Comparison of ENCODE assay signal across 1 cellular context in the genomic region with DNA sequence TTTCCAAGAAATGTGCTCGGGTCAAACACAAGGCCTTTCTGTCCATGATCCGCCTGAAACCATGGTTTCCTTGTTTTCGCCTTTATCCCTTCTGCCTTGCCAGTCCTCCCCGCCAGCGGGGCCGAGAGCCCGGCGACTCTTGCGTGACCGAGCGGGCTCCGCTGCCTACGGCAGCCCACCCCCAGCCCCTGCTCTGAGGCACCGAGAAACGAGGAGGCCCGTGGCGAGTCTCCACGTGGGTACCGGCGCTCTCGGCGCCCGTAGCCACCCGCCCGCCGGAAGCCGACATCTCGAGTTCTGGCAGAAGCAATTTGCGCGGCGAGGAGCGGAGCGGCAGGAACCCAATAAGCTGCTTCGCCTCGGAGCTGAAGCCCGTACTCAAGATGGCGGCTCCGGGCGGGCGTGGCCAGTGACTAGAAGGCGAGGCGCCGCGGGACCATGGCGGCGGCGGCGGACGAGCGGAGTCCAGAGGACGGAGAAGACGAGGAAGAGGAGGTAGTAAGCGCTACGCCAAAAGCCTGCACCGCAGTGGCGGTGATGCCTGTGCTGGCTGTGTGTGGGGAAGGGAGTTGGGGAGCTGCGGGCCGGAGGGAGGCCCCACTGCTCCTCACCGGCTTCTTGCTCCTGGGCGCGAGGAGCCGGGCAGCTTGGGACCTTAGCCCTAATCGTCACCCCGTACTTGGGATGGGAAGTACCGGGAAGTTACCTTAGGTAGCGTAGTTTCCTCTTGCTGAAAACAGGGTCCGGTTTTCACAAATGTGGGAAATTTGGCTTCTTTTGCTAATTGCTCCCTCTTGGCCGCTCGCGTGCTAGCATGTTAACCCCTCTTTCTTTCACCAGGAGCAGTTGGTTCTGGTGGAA.
TF ChIP-seq lines count a peak whose summit lies in the region.

A gene with protein sequence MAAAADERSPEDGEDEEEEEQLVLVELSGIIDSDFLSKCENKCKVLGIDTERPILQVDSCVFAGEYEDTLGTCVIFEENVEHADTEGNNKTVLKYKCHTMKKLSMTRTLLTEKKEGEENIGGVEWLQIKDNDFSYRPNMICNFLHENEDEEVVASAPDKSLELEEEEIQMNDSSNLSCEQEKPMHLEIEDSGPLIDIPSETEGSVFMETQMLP (plus strand): TSS at position 375 of the 861 bp plus-strand sequence. CDS start 64 bp downstream, at position 439.

TF ChIP-seq in HEK293, 187 proteins besides CTCF, POLR2A, EP300 and RAD21 (continued from another document and continues in another):
- TF ChIP-seq, protein P1, sequence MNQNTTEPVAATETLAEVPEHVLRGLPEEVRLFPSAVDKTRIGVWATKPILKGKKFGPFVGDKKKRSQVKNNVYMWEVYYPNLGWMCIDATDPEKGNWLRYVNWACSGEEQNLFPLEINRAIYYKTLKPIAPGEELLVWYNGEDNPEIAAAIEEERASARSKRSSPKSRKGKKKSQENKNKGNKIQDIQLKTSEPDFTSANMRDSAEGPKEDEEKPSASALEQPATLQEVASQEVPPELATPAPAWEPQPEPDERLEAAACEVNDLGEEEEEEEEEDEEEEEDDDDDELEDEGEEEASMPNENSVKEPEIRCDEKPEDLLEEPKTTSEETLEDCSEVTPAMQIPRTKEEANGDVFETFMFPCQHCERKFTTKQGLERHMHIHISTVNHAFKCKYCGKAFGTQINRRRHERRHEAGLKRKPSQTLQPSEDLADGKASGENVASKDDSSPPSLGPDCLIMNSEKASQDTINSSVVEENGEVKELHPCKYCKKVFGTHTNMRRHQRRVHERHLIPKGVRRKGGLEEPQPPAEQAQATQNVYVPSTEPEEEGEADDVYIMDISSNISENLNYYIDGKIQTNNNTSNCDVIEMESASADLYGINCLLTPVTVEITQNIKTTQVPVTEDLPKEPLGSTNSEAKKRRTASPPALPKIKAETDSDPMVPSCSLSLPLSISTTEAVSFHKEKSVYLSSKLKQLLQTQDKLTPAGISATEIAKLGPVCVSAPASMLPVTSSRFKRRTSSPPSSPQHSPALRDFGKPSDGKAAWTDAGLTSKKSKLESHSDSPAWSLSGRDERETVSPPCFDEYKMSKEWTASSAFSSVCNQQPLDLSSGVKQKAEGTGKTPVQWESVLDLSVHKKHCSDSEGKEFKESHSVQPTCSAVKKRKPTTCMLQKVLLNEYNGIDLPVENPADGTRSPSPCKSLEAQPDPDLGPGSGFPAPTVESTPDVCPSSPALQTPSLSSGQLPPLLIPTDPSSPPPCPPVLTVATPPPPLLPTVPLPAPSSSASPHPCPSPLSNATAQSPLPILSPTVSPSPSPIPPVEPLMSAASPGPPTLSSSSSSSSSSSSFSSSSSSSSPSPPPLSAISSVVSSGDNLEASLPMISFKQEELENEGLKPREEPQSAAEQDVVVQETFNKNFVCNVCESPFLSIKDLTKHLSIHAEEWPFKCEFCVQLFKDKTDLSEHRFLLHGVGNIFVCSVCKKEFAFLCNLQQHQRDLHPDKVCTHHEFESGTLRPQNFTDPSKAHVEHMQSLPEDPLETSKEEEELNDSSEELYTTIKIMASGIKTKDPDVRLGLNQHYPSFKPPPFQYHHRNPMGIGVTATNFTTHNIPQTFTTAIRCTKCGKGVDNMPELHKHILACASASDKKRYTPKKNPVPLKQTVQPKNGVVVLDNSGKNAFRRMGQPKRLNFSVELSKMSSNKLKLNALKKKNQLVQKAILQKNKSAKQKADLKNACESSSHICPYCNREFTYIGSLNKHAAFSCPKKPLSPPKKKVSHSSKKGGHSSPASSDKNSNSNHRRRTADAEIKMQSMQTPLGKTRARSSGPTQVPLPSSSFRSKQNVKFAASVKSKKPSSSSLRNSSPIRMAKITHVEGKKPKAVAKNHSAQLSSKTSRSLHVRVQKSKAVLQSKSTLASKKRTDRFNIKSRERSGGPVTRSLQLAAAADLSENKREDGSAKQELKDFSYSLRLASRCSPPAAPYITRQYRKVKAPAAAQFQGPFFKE (tag by site-specific recombination; IDR thresholded peaks at IDR 0.05; ENCODE audit: borderline replicate concordance), result no peak
- TF ChIP-seq ZNF76 (tag by site-specific recombination; IDR thresholded peaks at IDR 0.05; ENCODE audit: borderline replicate concordance, low read depth) (peak; percentile 88), ZNF19 (tag by site-specific recombination; IDR thresholded peaks at IDR 0.05; ENCODE audit: low read depth) (no peak), SP2 (tag by site-specific recombination; IDR thresholded peaks at IDR 0.05) (peak; percentile 22; the same call in 1 of the 2 replicates), ZNF394 (tag by site-specific recombination; IDR thresholded peaks at IDR 0.05; ENCODE audit: borderline replicate concordance) (peak; percentile 66; the same call in 1 of the 2 replicates), KLF7 (tag by site-specific recombination; IDR thresholded peaks at IDR 0.05; ENCODE audit: borderline replicate concordance) (peak; percentile 98), ZFP37 (tag by site-specific recombination; IDR thresholded peaks at IDR 0.05) (peak; percentile 93; the same call in 1 of the 2 replicates), ZNF341 (tag by site-specific recombination; IDR thresholded peaks at IDR 0.05; ENCODE audit: low read depth) (0 out of 2 replicates have a peak, but pooled peaks have one; percentile 43), WT1 (tag by site-specific recombination; IDR thresholded peaks at IDR 0.05) (peak; percentile 60; the same call in 1 of the 2 replicates), SP7 (tag by site-specific recombination; IDR thresholded peaks at IDR 0.05) (peak; percentile 91), ZNF2 (tag by site-specific recombination; IDR thresholded peaks at IDR 0.05) (peak; percentile 97), ZNF768 (tag by site-specific recombination; IDR thresholded peaks at IDR 0.05) (no peak), ZSCAN23 (tag by site-specific recombination; IDR thresholded peaks at IDR 0.05) (0 out of 2 replicates have a peak, but pooled peaks have one; percentile 55), SP3 (tag by site-specific recombination; IDR thresholded peaks at IDR 0.05) (peak; percentile 85), ZNF10 (tag by site-specific recombination; IDR thresholded peaks at IDR 0.05) (0 out of 2 replicates have a peak, but pooled peaks have one; percentile 36), ZNF112 (tag by site-specific recombination; IDR thresholded peaks at IDR 0.05) (no peak), ZBTB48 (tag by site-specific recombination; IDR thresholded peaks at IDR 0.05) (peak; percentile 40; the same call in 1 of the 2 replicates), ZBTB20 (tag by site-specific recombination; IDR thresholded peaks at IDR 0.05) (peak; percentile 71; the same call in 1 of the 2 replicates), GLIS2 (tag by site-specific recombination; IDR thresholded peaks at IDR 0.05) (peak; percentile 36; the same call in 1 of the 2 replicates), ZNF843 (tag by site-specific recombination; IDR thresholded peaks at IDR 0.05) (peak; percentile 76; the same call in 1 of the 2 replicates), YY2 (tag by site-specific recombination; IDR thresholded peaks at IDR 0.05) (peak; percentile 98), ZNF747 (tag by site-specific recombination; IDR thresholded peaks at IDR 0.05) (no peak), KLF8 (tag by site-specific recombination; IDR thresholded peaks at IDR 0.05) (peak; percentile 89)
- TF ChIP-seq, protein P2, sequence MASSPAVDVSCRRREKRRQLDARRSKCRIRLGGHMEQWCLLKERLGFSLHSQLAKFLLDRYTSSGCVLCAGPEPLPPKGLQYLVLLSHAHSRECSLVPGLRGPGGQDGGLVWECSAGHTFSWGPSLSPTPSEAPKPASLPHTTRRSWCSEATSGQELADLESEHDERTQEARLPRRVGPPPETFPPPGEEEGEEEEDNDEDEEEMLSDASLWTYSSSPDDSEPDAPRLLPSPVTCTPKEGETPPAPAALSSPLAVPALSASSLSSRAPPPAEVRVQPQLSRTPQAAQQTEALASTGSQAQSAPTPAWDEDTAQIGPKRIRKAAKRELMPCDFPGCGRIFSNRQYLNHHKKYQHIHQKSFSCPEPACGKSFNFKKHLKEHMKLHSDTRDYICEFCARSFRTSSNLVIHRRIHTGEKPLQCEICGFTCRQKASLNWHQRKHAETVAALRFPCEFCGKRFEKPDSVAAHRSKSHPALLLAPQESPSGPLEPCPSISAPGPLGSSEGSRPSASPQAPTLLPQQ (tag by site-specific recombination; IDR thresholded peaks at IDR 0.05), result peak; percentile 89
- TF ChIP-seq, protein P3, sequence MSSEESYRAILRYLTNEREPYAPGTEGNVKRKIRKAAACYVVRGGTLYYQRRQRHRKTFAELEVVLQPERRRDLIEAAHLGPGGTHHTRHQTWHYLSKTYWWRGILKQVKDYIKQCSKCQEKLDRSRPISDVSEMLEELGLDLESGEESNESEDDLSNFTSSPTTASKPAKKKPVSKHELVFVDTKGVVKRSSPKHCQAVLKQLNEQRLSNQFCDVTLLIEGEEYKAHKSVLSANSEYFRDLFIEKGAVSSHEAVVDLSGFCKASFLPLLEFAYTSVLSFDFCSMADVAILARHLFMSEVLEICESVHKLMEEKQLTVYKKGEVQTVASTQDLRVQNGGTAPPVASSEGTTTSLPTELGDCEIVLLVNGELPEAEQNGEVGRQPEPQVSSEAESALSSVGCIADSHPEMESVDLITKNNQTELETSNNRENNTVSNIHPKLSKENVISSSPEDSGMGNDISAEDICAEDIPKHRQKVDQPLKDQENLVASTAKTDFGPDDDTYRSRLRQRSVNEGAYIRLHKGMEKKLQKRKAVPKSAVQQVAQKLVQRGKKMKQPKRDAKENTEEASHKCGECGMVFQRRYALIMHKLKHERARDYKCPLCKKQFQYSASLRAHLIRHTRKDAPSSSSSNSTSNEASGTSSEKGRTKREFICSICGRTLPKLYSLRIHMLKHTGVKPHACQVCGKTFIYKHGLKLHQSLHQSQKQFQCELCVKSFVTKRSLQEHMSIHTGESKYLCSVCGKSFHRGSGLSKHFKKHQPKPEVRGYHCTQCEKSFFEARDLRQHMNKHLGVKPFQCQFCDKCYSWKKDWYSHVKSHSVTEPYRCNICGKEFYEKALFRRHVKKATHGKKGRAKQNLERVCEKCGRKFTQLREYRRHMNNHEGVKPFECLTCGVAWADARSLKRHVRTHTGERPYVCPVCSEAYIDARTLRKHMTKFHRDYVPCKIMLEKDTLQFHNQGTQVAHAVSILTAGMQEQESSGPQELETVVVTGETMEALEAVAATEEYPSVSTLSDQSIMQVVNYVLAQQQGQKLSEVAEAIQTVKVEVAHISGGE (tag by site-specific recombination; conservative IDR thresholded peaks at IDR 0.05; ENCODE audit: low read depth), result peak; percentile 61
- TF ChIP-seq, protein P4, sequence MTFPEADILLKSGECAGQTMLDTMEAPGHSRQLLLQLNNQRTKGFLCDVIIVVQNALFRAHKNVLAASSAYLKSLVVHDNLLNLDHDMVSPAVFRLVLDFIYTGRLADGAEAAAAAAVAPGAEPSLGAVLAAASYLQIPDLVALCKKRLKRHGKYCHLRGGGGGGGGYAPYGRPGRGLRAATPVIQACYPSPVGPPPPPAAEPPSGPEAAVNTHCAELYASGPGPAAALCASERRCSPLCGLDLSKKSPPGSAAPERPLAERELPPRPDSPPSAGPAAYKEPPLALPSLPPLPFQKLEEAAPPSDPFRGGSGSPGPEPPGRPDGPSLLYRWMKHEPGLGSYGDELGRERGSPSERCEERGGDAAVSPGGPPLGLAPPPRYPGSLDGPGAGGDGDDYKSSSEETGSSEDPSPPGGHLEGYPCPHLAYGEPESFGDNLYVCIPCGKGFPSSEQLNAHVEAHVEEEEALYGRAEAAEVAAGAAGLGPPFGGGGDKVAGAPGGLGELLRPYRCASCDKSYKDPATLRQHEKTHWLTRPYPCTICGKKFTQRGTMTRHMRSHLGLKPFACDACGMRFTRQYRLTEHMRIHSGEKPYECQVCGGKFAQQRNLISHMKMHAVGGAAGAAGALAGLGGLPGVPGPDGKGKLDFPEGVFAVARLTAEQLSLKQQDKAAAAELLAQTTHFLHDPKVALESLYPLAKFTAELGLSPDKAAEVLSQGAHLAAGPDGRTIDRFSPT (tag by site-specific recombination; IDR thresholded peaks at IDR 0.05), result peak; percentile 58
- TF ChIP-seq, protein P5, sequence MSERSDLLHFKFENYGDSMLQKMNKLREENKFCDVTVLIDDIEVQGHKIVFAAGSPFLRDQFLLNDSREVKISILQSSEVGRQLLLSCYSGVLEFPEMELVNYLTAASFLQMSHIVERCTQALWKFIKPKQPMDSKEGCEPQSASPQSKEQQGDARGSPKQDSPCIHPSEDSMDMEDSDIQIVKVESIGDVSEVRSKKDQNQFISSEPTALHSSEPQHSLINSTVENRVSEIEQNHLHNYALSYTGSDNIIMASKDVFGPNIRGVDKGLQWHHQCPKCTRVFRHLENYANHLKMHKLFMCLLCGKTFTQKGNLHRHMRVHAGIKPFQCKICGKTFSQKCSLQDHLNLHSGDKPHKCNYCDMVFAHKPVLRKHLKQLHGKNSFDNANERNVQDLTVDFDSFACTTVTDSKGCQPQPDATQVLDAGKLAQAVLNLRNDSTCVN (tag by site-specific recombination; optimal IDR thresholded peaks at IDR 0.05), result peak; percentile 72
- TF ChIP-seq, protein P6, sequence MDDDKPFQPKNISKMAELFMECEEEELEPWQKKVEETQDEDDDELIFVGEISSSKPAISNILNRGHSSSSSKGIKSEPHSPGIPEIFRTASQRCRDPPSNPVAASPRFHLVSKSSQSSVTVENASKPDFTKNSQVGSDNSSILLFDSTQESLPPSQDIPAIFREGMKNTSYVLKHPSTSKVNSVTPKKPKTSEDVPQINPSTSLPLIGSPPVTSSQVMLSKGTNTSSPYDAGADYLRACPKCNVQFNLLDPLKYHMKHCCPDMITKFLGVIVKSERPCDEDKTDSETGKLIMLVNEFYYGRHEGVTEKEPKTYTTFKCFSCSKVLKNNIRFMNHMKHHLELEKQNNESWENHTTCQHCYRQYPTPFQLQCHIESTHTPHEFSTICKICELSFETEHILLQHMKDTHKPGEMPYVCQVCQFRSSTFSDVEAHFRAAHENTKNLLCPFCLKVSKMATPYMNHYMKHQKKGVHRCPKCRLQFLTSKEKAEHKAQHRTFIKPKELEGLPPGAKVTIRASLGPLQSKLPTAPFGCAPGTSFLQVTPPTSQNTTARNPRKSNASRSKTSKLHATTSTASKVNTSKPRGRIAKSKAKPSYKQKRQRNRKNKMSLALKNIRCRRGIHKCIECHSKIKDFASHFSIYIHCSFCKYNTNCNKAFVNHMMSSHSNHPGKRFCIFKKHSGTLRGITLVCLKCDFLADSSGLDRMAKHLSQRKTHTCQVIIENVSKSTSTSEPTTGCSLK (tag by site-specific recombination; IDR thresholded peaks at IDR 0.05), result no peak
- TF ChIP-seq, protein P7, sequence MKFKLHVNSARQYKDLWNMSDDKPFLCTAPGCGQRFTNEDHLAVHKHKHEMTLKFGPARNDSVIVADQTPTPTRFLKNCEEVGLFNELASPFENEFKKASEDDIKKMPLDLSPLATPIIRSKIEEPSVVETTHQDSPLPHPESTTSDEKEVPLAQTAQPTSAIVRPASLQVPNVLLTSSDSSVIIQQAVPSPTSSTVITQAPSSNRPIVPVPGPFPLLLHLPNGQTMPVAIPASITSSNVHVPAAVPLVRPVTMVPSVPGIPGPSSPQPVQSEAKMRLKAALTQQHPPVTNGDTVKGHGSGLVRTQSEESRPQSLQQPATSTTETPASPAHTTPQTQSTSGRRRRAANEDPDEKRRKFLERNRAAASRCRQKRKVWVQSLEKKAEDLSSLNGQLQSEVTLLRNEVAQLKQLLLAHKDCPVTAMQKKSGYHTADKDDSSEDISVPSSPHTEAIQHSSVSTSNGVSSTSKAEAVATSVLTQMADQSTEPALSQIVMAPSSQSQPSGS (tag by site-specific recombination; IDR thresholded peaks at IDR 0.05; ENCODE audit: low read depth), result no peak
- TF ChIP-seq, protein P8, sequence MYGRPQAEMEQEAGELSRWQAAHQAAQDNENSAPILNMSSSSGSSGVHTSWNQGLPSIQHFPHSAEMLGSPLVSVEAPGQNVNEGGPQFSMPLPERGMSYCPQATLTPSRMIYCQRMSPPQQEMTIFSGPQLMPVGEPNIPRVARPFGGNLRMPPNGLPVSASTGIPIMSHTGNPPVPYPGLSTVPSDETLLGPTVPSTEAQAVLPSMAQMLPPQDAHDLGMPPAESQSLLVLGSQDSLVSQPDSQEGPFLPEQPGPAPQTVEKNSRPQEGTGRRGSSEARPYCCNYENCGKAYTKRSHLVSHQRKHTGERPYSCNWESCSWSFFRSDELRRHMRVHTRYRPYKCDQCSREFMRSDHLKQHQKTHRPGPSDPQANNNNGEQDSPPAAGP (tag by site-specific recombination; IDR thresholded peaks at IDR 0.05), result peak; percentile 90
